In genomic region chr15:29638781-29639180, GRCh38 we compare ENCODE assay signal across 28 cellular contexts.
A peak's percentile ranks its signal among the peaks of the same experiment; 100 is the strongest.
DNase-seq lines count a peak whose midpoint lies in the region; ATAC-seq and TF ChIP-seq lines count a peak whose summit lies in the region.
"Had no signal": no experiment of that assay in that cellular context is flagged by ENCODE, and none has a peak within 500 bp of the region (broad histone marks: within the 10 kb centered on the region; RNA-seq: fewer than 3 reads in every experiment).

No MANE protein-coding gene starts in this region.

- no peaks in the 10 kb centered on the region for H3K36me3 ChIP-seq in brain microvascular endothelial cell (replicated peaks)
- no peaks in the 10 kb centered on the region for H3K36me3 ChIP-seq in WERI-Rb-1
- H3K36me3 ChIP-seq: pancreas, transverse colon had no signal

- DNase-seq in A172 (ENCODE audit: low spot score) (peak; percentile 36), M059J (ENCODE audit: low read depth) (peak; percentile 35), brain microvascular endothelial cell (peak; percentile 12), kidney tubule cell (ENCODE audit: low spot score) (peak; percentile 59), WERI-Rb-1 (no peak), DMS153 treated with DMSO at 0.1 percent for 48 hours (lab: John Stamatoyannopoulos, UW; ENCODE audit: unreplicated experiment) (no peak)
- DNase-seq: activated CD4-positive, alpha-beta T cell treated with anti-CD3 and anti-CD28 coated beads, Interleukin-2, amount 50 U/mL, for 4 hours; activated CD8-positive, alpha-beta memory T cell treated with anti-CD3 and anti-CD28 coated beads, Interleukin-2, amount 50 U/mL, for 4 hours; aorta; CD8-positive, alpha-beta memory T cell; erythroblast; hippocampal formation; immature natural killer cell; NCI-H1092; NCI-H187 treated with DMSO at 0.1 percent for 48 hours; NCI-H2227 treated with DMSO at 0.1 percent for 48 hours; NCI-H69; right cardiac atrium; RPMI8226; SK-N-SH; stimulated activated CD8-positive, alpha-beta memory T cell treated with anti-CD3 and anti-CD28 coated beads, Interleukin-4, amount 100 ng/mL, for 48 hours; T-helper 2 cell; transverse colon had no signal

- H3K27me3 ChIP-seq in brain microvascular endothelial cell (replicated peaks) (no peaks in the 10 kb centered on the region), WERI-Rb-1 (ENCODE audit: insufficient read depth, low read depth, severe bottlenecking) (peaks cover 66% of the 10 kb centered on the region)
- H3K27me3 ChIP-seq: pancreas, transverse colon had no signal

- H3K4me3 ChIP-seq in brain microvascular endothelial cell (ENCODE audit: low read depth, low read length) (no peak overlapping the region), WERI-Rb-1 (ENCODE audit: low read depth, low read length) (no peak overlapping the region)
- H3K4me3 ChIP-seq: pancreas, transverse colon had no signal

- TF ChIP-seq CTCF in brain microvascular endothelial cell (IDR thresholded peaks at IDR 0.05; ENCODE audit: low read depth, low read length, missing control alignments) (no peak), WERI-Rb-1 (IDR thresholded peaks at IDR 0.05; ENCODE audit: low read depth, low read length) (no peak)

- in situ Hi-C loops in brain microvascular endothelial cell (cut with HindIII; ENCODE audit: low pct_ligation_motif_present, low sequenced_read_pairs) = no loop called here

- H3K9me3 ChIP-seq in WERI-Rb-1 (ENCODE audit: severe bottlenecking) = no peaks in the 10 kb centered on the region
- H3K9me3 ChIP-seq: pancreas, SK-N-SH, transverse colon had no signal

- ATAC-seq in esophagus mucosa (no peak), HG03159 (IDR thresholded peaks at IDR 0.05; ENCODE audit: unreplicated experiment) (no peak)
- ATAC-seq: activated T-helper 17 cell treated with anti-CD3 and anti-CD28 coated beads, Interleukin-2, amount 50 U/mL, for 72 hours; right cardiac atrium; WTC11 had no signal

- H3K27ac ChIP-seq in brain microvascular endothelial cell (no peak overlapping the region), WERI-Rb-1 (no peak overlapping the region)
- H3K27ac ChIP-seq: transverse colon had no signal

Comparison
In these comparisons a context has a peak if more than half of its experiments do, and no peak if none do; other contexts are left out.
1. DNase-seq: peak in A172 (single experiment), M059J (single experiment), brain microvascular endothelial cell (single experiment) and kidney tubule cell (single experiment); none in WERI-Rb-1 (single experiment) and DMS153 treated with DMSO at 0.1 percent for 48 hours (single experiment).